Comparison of ENCODE assay signal across 8 cellular contexts in genomic region chr16:19886061-19886792, GRCh38. TPM values are rescaled to one million over a fixed set of nuclear protein-coding genes. Genes with fewer than 3 reads are reported as not detected.
DNase-seq lines count a peak whose midpoint lies in the region; ATAC-seq, FAIRE-seq and TF ChIP-seq lines count a peak whose summit lies in the region.

No MANE protein-coding gene starts in this region.

- peaks cover 25% of the 10 kb centered on the region for H3K4me1 ChIP-seq in HepG2 (ENCODE audit: insufficient read depth, low read length)

- TF ChIP-seq POLR2A in HepG2 (IDR thresholded peaks at IDR 0.05; ENCODE audit: insufficient read depth in 1 of 2, low read depth in 2 of 2, low read length in 2 of 2), result no peak

- peak overlapping the region; percentile 74 for H3K4me2 ChIP-seq in HepG2 (ENCODE audit: low read depth, low read length)

- H3K27me3 ChIP-seq in HepG2 (ENCODE audit: control insufficient read depth in 1 of 2, insufficient read depth in 2 of 2, low read length in 2 of 2), result peaks cover 11 to 39% of the 10 kb centered on the region in 2 experiments

- peak; percentile 99 for FAIRE-seq in HepG2 (lab: Jason Lieb, UNC)

- no peak overlapping the region; the same call in 1 of the 2 replicates for H3K9ac ChIP-seq in HepG2 (ENCODE audit: insufficient read depth, low read depth, low read length)

- ATAC-seq in HG02938 (IDR thresholded peaks at IDR 0.05; ENCODE audit: unreplicated experiment), result peak; percentile 68
- ATAC-seq in HepG2, result peak; percentile 63
- no peak for ATAC-seq in GM18870 (IDR thresholded peaks at IDR 0.05; ENCODE audit: unreplicated experiment)

- intact Hi-C loops in HepG2 (cut with micrococcal nuclease; ENCODE audit: unreplicated experiment), result loop anchor here (1.0 to 5.0 kb wide), 4 partner anchors 169 to 327 kb away; partner anchors contain the start of genes IQCK and KNOP1

- in situ Hi-C loops in HepG2 (cut with HindIII; ENCODE audit: extremely low pct_ligation_motif_present, low pct_unique_long_range_greater_than_20kb), result loop anchor here (5.0 kb wide), 2 partner anchors 169 to 284 kb away; partner anchors contain the start of genes IQCK and KNOP1

- CTCF ChIA-PET in HepG2 (lab: Yijun Ruan, JAX; ENCODE audit: low intra/inter-chr PET ratio, low total read pairs), result interaction anchor here (1.0 to 5.7 kb wide), 6 partner anchors 227 to 326 kb away, joined by 3 to 234 read pairs (median 10); no protein-coding TSS in a partner anchor

- no peaks in the 10 kb centered on the region for H3K9me3 ChIP-seq in HepG2 (ENCODE audit: low read length)

- POLR2A ChIA-PET in HepG2 (lab: Yijun Ruan, JAX), result interaction anchor here (0.9 kb wide), 1 partner anchor 272 kb away, joined by 3 read pairs; no protein-coding TSS in a partner anchor

- peak overlapping the region; percentile 80 for H2AFZ ChIP-seq in HepG2 (ENCODE audit: low read length)

- no TSS peak for BruUV-seq in HepG2 (replicated peaks; lab: Mats Ljungman, UMichigan)

- peak; percentile 68 for DNase-seq in DMS79 treated with DMSO at 0.1 percent for 48 hours (lab: John Stamatoyannopoulos, UW)
- peak; percentile 80 to 83 for DNase-seq in NCI-H524 (lab: John Stamatoyannopoulos, UW)
- DNase-seq in activated CD4-positive, alpha-beta T cell treated with anti-CD3 and anti-CD28 coated beads for 4 hours, result peak; percentile 75 to 84
- DNase-seq in HepG2 (ENCODE audit: low spot score), result peak; percentile 76
- peak; percentile 84 for DNase-seq in stimulated activated CD4-positive, alpha-beta T cell treated with anti-CD3 and anti-CD28 coated beads, Interleukin-4, amount 100 ng/mL, for 1 hour

- no peaks in the 10 kb centered on the region for H3K36me3 ChIP-seq in HepG2 (replicated peaks in 1 of 2; ENCODE audit: control insufficient read depth in 1 of 2, insufficient read depth in 2 of 2, low read length in 2 of 2)

- H3K27ac ChIP-seq in cingulate gyrus (ENCODE audit: low read depth, low read length) (peak overlapping the region; percentile 94), HepG2 (ENCODE audit: extremely low read length, insufficient read depth, low read length) (no peak overlapping the region)

- TF ChIP-seq RAD21 in HepG2 (CRISPR knock-in tag; IDR thresholded peaks at IDR 0.05), result peak; percentile 99

- H3K79me2 ChIP-seq in HepG2 (ENCODE audit: insufficient read depth, low read length), result no peaks in the 10 kb centered on the region

- TF ChIP-seq EP300 in HepG2 (IDR thresholded peaks at IDR 0.05; ENCODE audit: low read depth in 2 of 2, low read length in 2 of 2), result peak in 1 of 2 experiments; percentile 15; a peak in 1 of 4 replicates
- no peak for TF ChIP-seq EP300 in HepG2 (CRISPR knock-in tag; IDR thresholded peaks at IDR 0.05; ENCODE audit: borderline replicate concordance)

- peak overlapping the region in 1 of 3 experiments; percentile 39; a peak in 1 of 6 replicates for H3K4me3 ChIP-seq in HepG2 (replicated peaks in 1 of 3; ENCODE audit: insufficient read depth in 1 of 3, low read depth in 2 of 3, low read length in 3 of 3)

- no peaks in the 10 kb centered on the region; the same call in 1 of the 2 replicates for H4K20me1 ChIP-seq in HepG2 (ENCODE audit: insufficient read depth, low read length)

- 21% methylated on average over 20 of the region's 20 CpGs for WGBS in HepG2 (ENCODE audit: low lambda C conversion rate)

- peak; percentile 100 for TF ChIP-seq CTCF in HepG2 (CRISPR knock-in tag; IDR thresholded peaks at IDR 0.05)

TF ChIP-seq in HepG2, 621 proteins besides CTCF, POLR2A, EP300 and RAD21 (continues in another document):
- TF ChIP-seq STAT6 (CRISPR knock-in tag; IDR thresholded peaks at IDR 0.05; ENCODE audit: borderline replicate concordance) (no peak), MATR3 (CRISPR knock-in tag; IDR thresholded peaks at IDR 0.05) (no peak), SP4 (CRISPR knock-in tag; IDR thresholded peaks at IDR 0.05) (no peak; the same call in none of the 2 replicates), ZNF543 (CRISPR knock-in tag; IDR thresholded peaks at IDR 0.05) (no peak), ZBTB46 (CRISPR knock-in tag; IDR thresholded peaks at IDR 0.05; ENCODE audit: borderline replicate concordance) (no peak), HMGA1 (CRISPR knock-in tag; conservative IDR thresholded peaks at IDR 0.05) (no peak), GLI4 (CRISPR knock-in tag; IDR thresholded peaks at IDR 0.05; ENCODE audit: borderline replicate concordance) (no peak), ZNF572 (CRISPR knock-in tag; IDR thresholded peaks at IDR 0.05) (0 out of 2 replicates have a peak, but pooled peaks have one; percentile 46), FOXM1 (CRISPR knock-in tag; IDR thresholded peaks at IDR 0.05) (no peak)

RNA-seq across cellular contexts. Expression of gene GPRC5B, which starts 1.6 kb away (rescaled TPM):
- total RNA-seq in HepG2 (2016; rRNA removed; fragmentation: Illumina TruSeq; extraction: Trizol), result 0.24 and 0.53 TPM in 2 replicates
- total RNA-seq in HepG2 (2016; cell fraction: cytosol; rRNA removed; fragmentation: Illumina TruSeq; extraction: Trizol; ENCODE audit: low read depth), result not detected in 2 replicates
- total RNA-seq in HepG2 (2016; cell fraction: insoluble cytoplasmic fraction; rRNA removed; fragmentation: Illumina TruSeq; extraction: Trizol), result 0.16 and 0.37 TPM in 2 replicates
- total RNA-seq in HepG2 (2016; cell fraction: membrane; rRNA removed; fragmentation: Illumina TruSeq; extraction: Trizol), result 0.10 and 0.15 TPM in 2 replicates
- total RNA-seq in HepG2 (2016; cell fraction: nucleus; rRNA removed; fragmentation: Illumina TruSeq; extraction: Trizol), result 0.19 and 0.25 TPM in 2 replicates
- 0.46 and 0.52 TPM in 2 replicates for polyA plus RNA-seq in HepG2 (2011; rRNA removed)
- polyA plus RNA-seq in HepG2 (2011; cell fraction: cytosol; rRNA removed), result 0.58 and 0.77 TPM in 2 replicates
- polyA plus RNA-seq in HepG2 (2011; cell fraction: nucleus; rRNA removed), result 0.24 and 0.72 TPM in 2 replicates
- polyA plus RNA-seq in HepG2 (2012), result 0.30 and 0.51 TPM in 2 replicates
- 0.07 and 0.14 TPM in 2 replicates for polyA plus RNA-seq in HepG2 (2016; cell fraction: cytosol; fragmentation: Illumina TruSeq; extraction: Trizol; ENCODE audit: low read depth)
- polyA plus RNA-seq in HepG2 (2016; cell fraction: insoluble cytoplasmic fraction; fragmentation: Illumina TruSeq; extraction: Trizol; ENCODE audit: low read depth), result 0.40 and 0.56 TPM in 2 replicates
- 0.20 and 0.35 TPM in 2 replicates for polyA plus RNA-seq in HepG2 (2016; cell fraction: membrane; fragmentation: Illumina TruSeq; extraction: Trizol; ENCODE audit: low read depth)
- 1.8 and 2.0 TPM in 2 replicates for polyA plus RNA-seq in HepG2 (2016; cell fraction: nucleus; fragmentation: Illumina TruSeq; extraction: Trizol; ENCODE audit: insufficient read depth, low read depth)
- polyA minus RNA-seq in HepG2 (2011; rRNA and poly(A)+ RNA removed; ENCODE audit: low replicate concordance), result 0.96 and 1.9 TPM in 2 replicates
- polyA minus RNA-seq in HepG2 (2011; cell fraction: cytosol; rRNA and poly(A)+ RNA removed), result 0.44 and 0.59 TPM in 2 replicates
- 0.26 and 0.75 TPM in 2 replicates for polyA minus RNA-seq in HepG2 (2011; cell fraction: nucleus; rRNA and poly(A)+ RNA removed)
